9 cellular contexts compared by ENCODE assay signal in genomic region chr3:52471371-52472238, GRCh38. TPM values are rescaled to one million over a fixed set of nuclear protein-coding genes. Genes with fewer than 3 reads are reported as not detected.
DNase-seq lines count a peak whose midpoint lies in the region; ATAC-seq, FAIRE-seq and TF ChIP-seq lines count a peak whose summit lies in the region.
"Had no signal": no experiment of that assay in that cellular context is flagged by ENCODE, and none has a peak within 500 bp of the region (broad histone marks: within the 10 kb centered on the region; RNA-seq: fewer than 3 reads in every experiment).

No MANE protein-coding gene starts in this region.

- POLR2A ChIA-PET in K562 (lab: Yijun Ruan, JAX), result interaction anchor here (1.3 kb wide), 1 partner anchor 13 kb away, joined by 4 read pairs; no protein-coding TSS in a partner anchor

- H3K4me3 ChIP-seq in K562, result no peak overlapping the region
- H3K4me3 ChIP-seq: SK-N-MC had no signal

- ATAC-seq in K562 (peak; percentile 80), GM19023 (IDR thresholded peaks at IDR 0.05; ENCODE audit: unreplicated experiment) (no peak)
- ATAC-seq in stimulated activated naive CD8-positive, alpha-beta T cell treated with anti-CD3 and anti-CD28 coated beads, Interleukin-15, Interleukin-2, amounts not matched to agents 100 U/mL and 50 U/mL, for 24 hours, result no peak

- peaks cover 60% of the 10 kb centered on the region; the same call in 2 of the 3 replicates for H3K36me3 ChIP-seq in K562 (ENCODE audit: control insufficient read depth, insufficient read depth, low read length)

- CTCF ChIA-PET in K562 (lab: Yijun Ruan, JAX; ENCODE audit: low intra/inter-chr PET ratio), result interaction anchor here (0.6 kb wide), 1 partner anchor 435 kb away, joined by 3 read pairs; no protein-coding TSS in a partner anchor

- peak; percentile 46 to 59 (median 54) for TF ChIP-seq CTCF in K562 (IDR thresholded peaks at IDR 0.05 in 2 of 3, conservative IDR thresholded peaks at IDR 0.05 in 1 of 3; ENCODE audit: insufficient read depth in 2 of 3, low read depth in 1 of 3, low read length in 3 of 3)

- no peak overlapping the region for H3K27ac ChIP-seq in K562 (ENCODE audit: extremely low read depth, low read depth, low read length)
- H3K27ac ChIP-seq: SK-N-MC had no signal

- H4K20me1 ChIP-seq in K562 (replicated peaks; ENCODE audit: control insufficient read depth, insufficient read depth, low read length), result no peaks in the 10 kb centered on the region

- in situ Hi-C loops in G401 (cut with HindIII; ENCODE audit: low sequenced_read_pairs), result no loop called here
- in situ Hi-C loops in K562 (cut with MboI), result no loop called here

- BruUV-seq in K562 (replicated peaks; lab: Mats Ljungman, UMichigan), result no TSS peak

- H2AFZ ChIP-seq in K562 (ENCODE audit: low read depth, low read length), result no peak overlapping the region

- no peak overlapping the region for H3K4me2 ChIP-seq in K562 (ENCODE audit: insufficient read depth, low read length)

- no peaks in the 10 kb centered on the region for H3K9me3 ChIP-seq in K562 (replicated peaks; ENCODE audit: control insufficient read depth, insufficient read depth, low read depth, low read length)

- DNase-seq in G401 (ENCODE audit: low spot score), result peak; percentile 82
- peak; percentile 38 for DNase-seq in NAMALWA (ENCODE audit: low spot score)
- DNase-seq in K562 (ENCODE audit: extremely low read depth in 1 of 4, low spot score in 3 of 4), result peak in 1 of 4 experiments; percentile 32
- peak; percentile 50 for DNase-seq in kidney tubule cell (ENCODE audit: low spot score)
- peak; percentile 52 for DNase-seq in stimulated activated naive CD8-positive, alpha-beta T cell treated with anti-CD3 and anti-CD28 coated beads, Interleukin-15, Interleukin-2, amounts not matched to agents 100 U/mL and 50 U/mL, for 24 hours
- no peak for DNase-seq in NCI-H2227 treated with DMSO at 0.1 percent for 48 hours (lab: John Stamatoyannopoulos, UW)
- no peak for DNase-seq in NCI-H1694 treated with DMSO at 0.1 percent for 48 hours (lab: John Stamatoyannopoulos, UW)

- H3K9me1 ChIP-seq in K562 (ENCODE audit: control insufficient read depth, insufficient read depth, low read length), result no peaks in the 10 kb centered on the region

- peaks cover 0 to 9% of the 10 kb centered on the region in 2 experiments; a peak in 2 of 5 replicates for H3K4me1 ChIP-seq in K562 (replicated peaks in 1 of 2; ENCODE audit: control insufficient read depth in 2 of 2, insufficient read depth in 2 of 2, low read length in 2 of 2)

- no peaks in the 10 kb centered on the region for H3K27me3 ChIP-seq in K562 (ENCODE audit: control insufficient read depth in 2 of 2, insufficient read depth in 2 of 2, low read length in 2 of 2)

- no peak overlapping the region; a peak in 1 of 4 replicates for H3K9ac ChIP-seq in K562 (ENCODE audit: insufficient read depth in 1 of 2, low read depth in 2 of 2, low read length in 2 of 2)

- intact Hi-C loops in K562 (cut with micrococcal nuclease), result no loop called here

- no peaks in the 10 kb centered on the region for H3K79me2 ChIP-seq in K562 (ENCODE audit: control insufficient read depth, insufficient read depth, low read length)

- no peak for TF ChIP-seq EP300 in K562 (IDR thresholded peaks at IDR 0.05; ENCODE audit: low read length)

- peak in 1 of 2 experiments; percentile 25; a peak in 1 of 4 replicates for TF ChIP-seq RAD21 in K562 (CRISPR knock-in tag; conservative IDR thresholded peaks at IDR 0.05 in 1 of 2, IDR thresholded peaks at IDR 0.05 in 1 of 2)

- FAIRE-seq in K562 (lab: Jason Lieb, UNC), result no peak

- 93% methylated on average over 10 of the region's 26 CpGs for WGBS in K562 (ENCODE audit: insufficient coverage, low coverage, missing lambda C conversion rate)

- no peak for TF ChIP-seq POLR2A in K562 (conservative IDR thresholded peaks at IDR 0.05)

RNA-seq across cellular contexts. Expression of gene NISCH, which starts 16.2 kb away (rescaled TPM):
- total RNA-seq in G401 (2014; rRNA removed; shearing (Covaris generic)), result 25.5 and 28.9 TPM in 2 replicates
- 205 and 431 TPM in 2 replicates for total RNA-seq in K562 (2011; cell fraction: chromatin; rRNA removed; ENCODE audit: low replicate concordance)
- 200 and 220 TPM in 2 replicates for total RNA-seq in K562 (2011; cell fraction: nucleolus; rRNA removed)
- 158 and 172 TPM in 2 replicates for total RNA-seq in K562 (2011; cell fraction: nucleoplasm; rRNA removed)
- total RNA-seq in K562 (2014; rRNA removed) (27.9 and 35.9 TPM in 2 replicates), K562 (2014; rRNA removed; fragmentation: Illumina TruSeq; extraction: Trizol) (13.9 and 16.1 TPM in 2 replicates), K562 (2015; rRNA removed; fragmentation: Illumina TruSeq; extraction: Trizol) (20.7 and 22.2 TPM in 2 replicates), K562 (2021) (36.9 and 43.5 TPM in 2 replicates)
- polyA plus RNA-seq in K562 (2011; rRNA removed) (34.6 and 52.5 TPM in 2 replicates), K562 (2014; fragmentation: Illumina TruSeq; extraction: Trizol) (23.4 and 28.3 TPM in 2 replicates), K562 (2014; fragmentation: Nextera tagmentation; extraction: Ambion mirVana) (under 1 TPM; 0.44 to 0.80 TPM), K562 (2014; rRNA removed) (37.5 and 42.4 TPM in 2 replicates)
- 31.2 and 33.2 TPM in 2 replicates for polyA plus RNA-seq in K562 (2011; cell fraction: cytosol; rRNA removed)
- polyA plus RNA-seq in K562 (2011; cell fraction: nucleus; rRNA removed), result 303 and 415 TPM in 2 replicates
- polyA plus RNA-seq in K562 (2012), result 28.8 and 58.0 TPM in 2 replicates
- polyA minus RNA-seq in K562 (2011; rRNA and poly(A)+ RNA removed), result 35.4 and 47.8 TPM in 2 replicates
- polyA minus RNA-seq in K562 (2011; cell fraction: cytosol; rRNA and poly(A)+ RNA removed), result 23.4 and 31.6 TPM in 2 replicates
- 68.9 and 75.8 TPM in 2 replicates for polyA minus RNA-seq in K562 (2011; cell fraction: nucleus; rRNA and poly(A)+ RNA removed)

RNA-seq across cellular contexts. Expression of gene TNNC1, which starts 17.8 kb away (rescaled TPM):
- 86.7 and 117 TPM in 2 replicates for total RNA-seq in G401 (2014; rRNA removed; shearing (Covaris generic))
- total RNA-seq in K562 (2011; cell fraction: chromatin; rRNA removed; ENCODE audit: low replicate concordance), result 0.65 TPM in 1 of 2 replicates, not detected in the other
- total RNA-seq in K562 (2011; cell fraction: nucleolus; rRNA removed), result 1.0 and 1.3 TPM in 2 replicates
- 2.7 TPM in 1 of 2 replicates, not detected in the other for total RNA-seq in K562 (2011; cell fraction: nucleoplasm; rRNA removed)
- 0.53 TPM in 1 of 2 replicates, not detected in the other for total RNA-seq in K562 (2014; rRNA removed)
- total RNA-seq in K562 (2014; rRNA removed; fragmentation: Illumina TruSeq; extraction: Trizol), result not detected in 2 replicates
- total RNA-seq in K562 (2015; rRNA removed; fragmentation: Illumina TruSeq; extraction: Trizol), result not detected in 2 replicates
- 0.47 TPM in 1 of 2 replicates, not detected in the other for total RNA-seq in K562 (2021)
- polyA plus RNA-seq in K562 (2011; rRNA removed), result 0.42 and 1.1 TPM in 2 replicates
- polyA plus RNA-seq in K562 (2011; cell fraction: cytosol; rRNA removed), result 0.60 and 1.6 TPM in 2 replicates
- 3.3 and 6.2 TPM in 2 replicates for polyA plus RNA-seq in K562 (2011; cell fraction: nucleus; rRNA removed)
- 0.12 and 0.65 TPM in 2 replicates for polyA plus RNA-seq in K562 (2012)
- polyA plus RNA-seq in K562 (2014; fragmentation: Illumina TruSeq; extraction: Trizol), result 0.85 TPM in 1 of 2 replicates, not detected in the other
- polyA plus RNA-seq in K562 (2014; fragmentation: Nextera tagmentation; extraction: Ambion mirVana), result under 1 TPM; 0.08 to 0.27 TPM
- polyA plus RNA-seq in K562 (2014; rRNA removed), result 0.78 TPM in 1 of 2 replicates, not detected in the other
- polyA minus RNA-seq in K562 (2011; rRNA and poly(A)+ RNA removed), result 0.42 and 1.4 TPM in 2 replicates
- polyA minus RNA-seq in K562 (2011; cell fraction: cytosol; rRNA and poly(A)+ RNA removed), result not detected in 2 replicates
- polyA minus RNA-seq in K562 (2011; cell fraction: nucleus; rRNA and poly(A)+ RNA removed), result 0.44 TPM in 1 of 2 replicates, not detected in the other

RNA-seq across cellular contexts. Expression of gene STAB1, which starts 23.5 kb away (rescaled TPM):
- total RNA-seq in G401 (2014; rRNA removed; shearing (Covaris generic)), result not detected in 2 replicates
- 6.3 and 21.2 TPM in 2 replicates for total RNA-seq in K562 (2011; cell fraction: chromatin; rRNA removed; ENCODE audit: low replicate concordance)
- total RNA-seq in K562 (2011; cell fraction: nucleolus; rRNA removed), result 16.3 and 17.0 TPM in 2 replicates
- 8.3 and 8.5 TPM in 2 replicates for total RNA-seq in K562 (2011; cell fraction: nucleoplasm; rRNA removed)
- total RNA-seq in K562 (2014; rRNA removed) (1.6 and 3.4 TPM in 2 replicates), K562 (2014; rRNA removed; fragmentation: Illumina TruSeq; extraction: Trizol) (1.1 TPM in 2 replicates), K562 (2015; rRNA removed; fragmentation: Illumina TruSeq; extraction: Trizol) (0.75 and 1.2 TPM in 2 replicates), K562 (2021) (3.9 and 4.7 TPM in 2 replicates)
- polyA plus RNA-seq in K562 (2011; rRNA removed) (1.8 and 4.4 TPM in 2 replicates), K562 (2014; fragmentation: Illumina TruSeq; extraction: Trizol) (0.86 and 1.6 TPM in 2 replicates), K562 (2014; fragmentation: Nextera tagmentation; extraction: Ambion mirVana) (under 1 TPM; 0.20 TPM), K562 (2014; rRNA removed) (1.8 and 3.4 TPM in 2 replicates)
- polyA plus RNA-seq in K562 (2011; cell fraction: cytosol; rRNA removed), result 2.6 and 3.1 TPM in 2 replicates
- 34.1 and 41.9 TPM in 2 replicates for polyA plus RNA-seq in K562 (2011; cell fraction: nucleus; rRNA removed)
- polyA plus RNA-seq in K562 (2012), result 1.6 and 2.7 TPM in 2 replicates
- polyA minus RNA-seq in K562 (2011; rRNA and poly(A)+ RNA removed), result 1.6 and 2.3 TPM in 2 replicates
- 1.9 and 3.1 TPM in 2 replicates for polyA minus RNA-seq in K562 (2011; cell fraction: cytosol; rRNA and poly(A)+ RNA removed)
- polyA minus RNA-seq in K562 (2011; cell fraction: nucleus; rRNA and poly(A)+ RNA removed), result 8.5 and 12.6 TPM in 2 replicates

RNA-seq across cellular contexts. Expression of gene SEMA3G, which starts 26.7 kb away (rescaled TPM):
- total RNA-seq in G401 (2014; rRNA removed; shearing (Covaris generic)), result 0.10 and 0.98 TPM in 2 replicates
- total RNA-seq in K562 (2011; cell fraction: chromatin; rRNA removed; ENCODE audit: low replicate concordance), result 0.16 TPM in 1 of 2 replicates, not detected in the other
- 0.13 and 0.33 TPM in 2 replicates for total RNA-seq in K562 (2011; cell fraction: nucleolus; rRNA removed)
- 0.29 TPM in 1 of 2 replicates, not detected in the other for total RNA-seq in K562 (2011; cell fraction: nucleoplasm; rRNA removed)
- total RNA-seq in K562 (2014; rRNA removed) (0.04 and 0.05 TPM in 2 replicates), K562 (2014; rRNA removed; fragmentation: Illumina TruSeq; extraction: Trizol) (not detected in 2 replicates), K562 (2015; rRNA removed; fragmentation: Illumina TruSeq; extraction: Trizol) (0.04 and 0.11 TPM in 2 replicates), K562 (2021) (0.07 TPM in 1 of 2 replicates, not detected in the other)
- polyA plus RNA-seq in K562 (2011; rRNA removed) (0.11 TPM in 1 of 2 replicates, not detected in the other), K562 (2014; fragmentation: Illumina TruSeq; extraction: Trizol) (0.04 TPM in 1 of 2 replicates, not detected in the other), K562 (2014; fragmentation: Nextera tagmentation; extraction: Ambion mirVana) (not detected), K562 (2014; rRNA removed) (not detected in 2 replicates)
- polyA plus RNA-seq in K562 (2011; cell fraction: cytosol; rRNA removed), result 0.06 TPM in 1 of 2 replicates, not detected in the other
- polyA plus RNA-seq in K562 (2011; cell fraction: nucleus; rRNA removed), result 0.10 and 0.23 TPM in 2 replicates
- 0.03 and 0.04 TPM in 2 replicates for polyA plus RNA-seq in K562 (2012)
- not detected in 2 replicates for polyA minus RNA-seq in K562 (2011; rRNA and poly(A)+ RNA removed)
- not detected in 2 replicates for polyA minus RNA-seq in K562 (2011; cell fraction: cytosol; rRNA and poly(A)+ RNA removed)
- 0.13 and 0.22 TPM in 2 replicates for polyA minus RNA-seq in K562 (2011; cell fraction: nucleus; rRNA and poly(A)+ RNA removed)

Comparison
In these comparisons a context has a peak if more than half of its experiments do, and no peak if none do; other contexts are left out.
1. DNase-seq: peak in G401 (single experiment), NAMALWA (single experiment), kidney tubule cell (single experiment) and stimulated activated naive CD8-positive, alpha-beta T cell treated with anti-CD3 and anti-CD28 coated beads, Interleukin-15, Interleukin-2, amounts not matched to agents 100 U/mL and 50 U/mL, for 24 hours (single experiment); none in NCI-H2227 treated with DMSO at 0.1 percent for 48 hours (single experiment) and NCI-H1694 treated with DMSO at 0.1 percent for 48 hours (single experiment).
2. RNA of gene TNNC1, which starts 17.8 kb away (total RNA-seq): 86.7 to 117 TPM in G401; 0.47 to 2.7 TPM in K562; every median in the first group is over 10 times any median in the second.